8 cellular contexts compared by ENCODE assay signal in the genomic region with DNA sequence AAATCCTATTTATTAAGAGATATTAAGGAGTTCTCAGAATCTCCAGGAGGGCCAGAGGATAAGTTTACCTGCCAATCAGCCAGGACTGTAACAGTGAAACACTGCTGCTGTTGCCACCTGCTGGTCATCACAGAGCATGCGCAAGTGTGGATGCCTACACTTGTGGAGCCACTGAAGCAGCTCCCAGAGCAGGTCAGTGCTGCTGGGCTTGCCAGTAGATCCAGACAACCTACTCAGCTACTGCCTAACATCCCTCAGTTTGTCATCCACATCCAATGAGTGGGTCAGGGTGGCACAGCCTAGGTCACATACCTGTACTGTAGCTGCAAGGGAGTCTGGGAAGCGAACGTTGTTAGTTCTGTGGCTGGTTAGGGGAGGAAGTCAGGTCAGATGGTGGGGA. TPM values are rescaled to one million over a fixed set of nuclear protein-coding genes. Genes with fewer than 3 reads are reported as not detected.
DNase-seq lines count a peak whose midpoint lies in the region; ATAC-seq and TF ChIP-seq lines count a peak whose summit lies in the region.

No MANE protein-coding gene starts in this region.

- peaks cover 3% of the 10 kb centered on the region for H3K36me3 ChIP-seq in left ventricle myocardium inferior

- H3K9me3 ChIP-seq in AG04450 (ENCODE audit: control insufficient read depth, insufficient read depth, low read length) (peaks cover 4% of the 10 kb centered on the region; the same call in 1 of the 2 replicates), left ventricle myocardium inferior (replicated peaks) (peaks cover 7% of the 10 kb centered on the region)

- H3K27ac ChIP-seq in AG04450 (ENCODE audit: low read depth, low read length) = no peak overlapping the region
- H3K27ac ChIP-seq in left ventricle myocardium inferior (replicated peaks) = no peak overlapping the region

- peaks cover 70% of the 10 kb centered on the region for H3K4me1 ChIP-seq in left ventricle myocardium inferior

- TF ChIP-seq CTCF in AG04450 (IDR thresholded peaks at IDR 0.05; ENCODE audit: low read depth, low read length) = peak; percentile 59
- peak; percentile 69 for TF ChIP-seq CTCF in left ventricle myocardium inferior (IDR thresholded peaks at IDR 0.05; ENCODE audit: borderline replicate concordance)

- ATAC-seq in GM18867 (IDR thresholded peaks at IDR 0.05; ENCODE audit: unreplicated experiment) (peak; percentile 95), HG03095 (IDR thresholded peaks at IDR 0.05; ENCODE audit: unreplicated experiment) (peak; percentile 73)

- H3K4me3 ChIP-seq in AG04450 (ENCODE audit: low read depth, low read length) (no peak overlapping the region), left ventricle myocardium inferior (no peak overlapping the region)

- H3K27me3 ChIP-seq in AG04450 (ENCODE audit: control insufficient read depth, insufficient read depth, low read length) (no peaks in the 10 kb centered on the region), left ventricle myocardium inferior (ENCODE audit: low read depth) (no peaks in the 10 kb centered on the region)

- DNase-seq in AG04450 (ENCODE audit: low read depth, low spot score) = no peak
- DNase-seq in RKO (ENCODE audit: low spot score) = peak; percentile 41
- DNase-seq in activated T-helper 9 cell treated with anti-CD3 and anti-CD28 coated beads, Interleukin-2, amount 50 U/mL, for 16 hours (ENCODE audit: low read depth) = peak; percentile 28
- DNase-seq in left ventricle myocardium inferior = no peak
- peak; percentile 60 for DNase-seq in stimulated activated CD4-positive, alpha-beta T cell treated with anti-CD3 and anti-CD28 coated beads, Interleukin-2, amount 100 ng/mL, for 24 hours
- no peak for DNase-seq in hypothalamus (lab: John Stamatoyannopoulos, UW)

- POLR2A ChIA-PET in AG04450 (lab: Yijun Ruan, JAX) = interaction anchor here (0.6 kb wide), 1 partner anchor 538 kb away, joined by 4 read pairs; no protein-coding TSS in a partner anchor

- CTCF ChIA-PET in AG04450 (lab: Charles Lee) = interaction anchor here (0.6 to 4.0 kb wide), 11 partner anchors 8 to 993 kb away, joined by 3 to 33 read pairs (median 4); no protein-coding TSS in a partner anchor

- intact Hi-C loops in left ventricle myocardium inferior (cut with micrococcal nuclease) = no loop called here

RNA-seq across cellular contexts. Expression of a gene that starts 18.3 kb away (rescaled TPM):
- 10.2 and 10.5 TPM in 2 replicates for polyA plus RNA-seq in AG04450 (2011; rRNA removed)
- polyA minus RNA-seq in AG04450 (2011; rRNA and poly(A)+ RNA removed) = 58.7 and 81.5 TPM in 2 replicates
- total RNA-seq in left ventricle myocardium inferior = 44.7 TPM

Comparison
In these comparisons a context has a peak if more than half of its experiments do, and no peak if none do; other contexts are left out.
1. DNase-seq: peak in RKO (single experiment), activated T-helper 9 cell treated with anti-CD3 and anti-CD28 coated beads, Interleukin-2, amount 50 U/mL, for 16 hours (single experiment) and stimulated activated CD4-positive, alpha-beta T cell treated with anti-CD3 and anti-CD28 coated beads, Interleukin-2, amount 100 ng/mL, for 24 hours (2 of 2); none in AG04450 (single experiment), left ventricle myocardium inferior (single experiment) and hypothalamus (0 of 51).